8 cellular contexts compared by ENCODE assay signal in the genomic region with DNA sequence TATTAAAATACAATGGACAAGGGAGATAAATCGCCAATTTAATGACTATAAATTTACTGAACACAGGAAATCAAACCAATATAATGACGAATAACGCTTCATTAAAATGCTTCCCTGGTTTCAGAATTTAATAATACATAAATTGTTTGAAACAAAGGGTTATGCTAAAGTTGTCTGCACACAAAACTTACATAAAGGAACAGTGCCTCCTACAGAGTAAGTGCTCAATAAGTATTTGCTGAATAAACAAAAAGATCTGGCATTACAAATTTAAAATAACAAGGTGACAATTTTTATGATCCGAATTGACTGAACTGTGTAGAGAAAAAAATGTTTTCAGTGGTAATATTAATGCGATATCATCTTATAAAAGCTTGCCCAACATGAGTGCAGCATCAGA.
A peak's percentile ranks its signal among the peaks of the same experiment; 100 is the strongest.
DNase-seq lines count a peak whose midpoint lies in the region; ATAC-seq, FAIRE-seq and TF ChIP-seq lines count a peak whose summit lies in the region.

No MANE protein-coding gene starts in this region.

- no TSS peak for BruUV-seq in endothelial cell of umbilical vein (replicated peaks; lab: Mats Ljungman, UMichigan)

- intact Hi-C loops in endothelial cell of umbilical vein (cut with micrococcal nuclease) = no loop called here

- peak overlapping the region; percentile 97 to 98 for H3K27ac ChIP-seq in SK-N-SH (ENCODE audit: low read depth in 2 of 2, low read length in 1 of 2)
- H3K27ac ChIP-seq in Peyer's patch = peak overlapping the region; percentile 95 to 98 (median 96)
- peak overlapping the region; percentile 54 for H3K27ac ChIP-seq in endothelial cell of umbilical vein (ENCODE audit: insufficient read depth, low read depth, low read length)
- no peak overlapping the region for H3K27ac ChIP-seq in caudate nucleus (ENCODE audit: low read depth, low read length)

- H3K9me1 ChIP-seq in endothelial cell of umbilical vein (replicated peaks; ENCODE audit: control insufficient read depth, extremely low read depth, insufficient read depth, low read length) = no peaks in the 10 kb centered on the region

- POLR2A ChIA-PET in SK-N-SH (lab: Yijun Ruan, JAX) (no interaction called here), endothelial cell of umbilical vein (lab: Charles Lee) (interaction anchor here (1.1 kb wide), 1 partner anchor 92 kb away, joined by 3 read pairs; a partner anchor contains a TSS)

- H3K4me1 ChIP-seq in SK-N-SH (ENCODE audit: control insufficient read depth in 1 of 2, insufficient read depth in 2 of 2, low read depth in 1 of 2, low read length in 1 of 2) (peaks cover 9 to 10% of the 10 kb centered on the region in 2 experiments; a peak in 2 of 4 replicates), Peyer's patch (peaks cover 0 to 13% (median 5%) of the 10 kb centered on the region in 4 donors), endothelial cell of umbilical vein (ENCODE audit: control insufficient read depth, extremely low read depth, insufficient read depth, low read length) (peaks cover 19% of the 10 kb centered on the region)

- peaks cover 25% of the 10 kb centered on the region for H3F3A ChIP-seq in SK-N-SH (replicated peaks; ENCODE audit: insufficient read depth)

- DNase-seq in SK-N-SH (no peak), Peyer's patch (no peak), endothelial cell of umbilical vein (ENCODE audit: low read depth, low spot score) (peak; percentile 52), progenitor cell of endocrine pancreas (ENCODE audit: low spot score, unreplicated experiment) (no peak), caudate nucleus (lab: John Stamatoyannopoulos, UW) (no peak), SHP77 treated with DMSO at 0.1 percent for 48 hours (lab: John Stamatoyannopoulos, UW) (no peak)
- DNase-seq in activated CD4-positive, CD25-positive, alpha-beta regulatory T cell treated with anti-CD3 and anti-CD28 coated beads, Interleukin-2, amount 50 U/mL, for 72 hours = no peak

- H4K20me1 ChIP-seq in SK-N-SH (ENCODE audit: insufficient read depth) = peaks cover 24% of the 10 kb centered on the region
- H4K20me1 ChIP-seq in endothelial cell of umbilical vein (replicated peaks; ENCODE audit: control insufficient read depth, extremely low read depth, insufficient read depth, low read length) = no peaks in the 10 kb centered on the region

- H3K27me3 ChIP-seq in SK-N-SH (ENCODE audit: insufficient read depth) (no peaks in the 10 kb centered on the region), Peyer's patch (no peaks in the 10 kb centered on the region), endothelial cell of umbilical vein (ENCODE audit: control insufficient read depth in 2 of 2, insufficient read depth in 2 of 2, low read length in 2 of 2) (no peaks in the 10 kb centered on the region)

- H3K4me3 ChIP-seq in SK-N-SH (ENCODE audit: low read depth in 2 of 2, low read length in 1 of 2) (peak overlapping the region; percentile 68 to 84), Peyer's patch (peak overlapping the region in 2 of 4 donors; percentile 82 to 87), endothelial cell of umbilical vein (replicated peaks in 1 of 3; ENCODE audit: insufficient read depth in 1 of 3, low read depth in 1 of 3, low read length in 3 of 3) (peak overlapping the region; percentile 65 to 100 (median 92))

- no peaks in the 10 kb centered on the region for H3K27me3 Mint-ChIP-seq in progenitor cell of endocrine pancreas

- H3K9ac ChIP-seq in SK-N-SH = peak overlapping the region; percentile 94; the same call in 1 of the 2 replicates
- peak overlapping the region; percentile 67 for H3K9ac ChIP-seq in endothelial cell of umbilical vein (replicated peaks; ENCODE audit: extremely low read depth, insufficient read depth, low read length)

- H2AFZ ChIP-seq in SK-N-SH (ENCODE audit: low read depth) = peak overlapping the region; percentile 92
- H2AFZ ChIP-seq in endothelial cell of umbilical vein (ENCODE audit: low read depth, low read length) = no peak overlapping the region

- ATAC-seq in SK-N-SH treated with all-trans-retinoic acid at 6 μM for 48 hours = no peak

- H3K4me3 Mint-ChIP-seq in progenitor cell of endocrine pancreas (ENCODE audit: low read depth) = peak overlapping the region; percentile 97

- peak overlapping the region; percentile 97 for H3K4me2 ChIP-seq in SK-N-SH
- peak overlapping the region; percentile 100 for H3K4me2 ChIP-seq in endothelial cell of umbilical vein (ENCODE audit: insufficient read depth, low read length)

- CTCF ChIA-PET in SK-N-SH (lab: Yijun Ruan, JAX) = interaction anchor here (0.7 to 10.5 kb wide), 7 partner anchors 10 to 211 kb away, joined by 3 to 74 read pairs (median 4); no protein-coding TSS in a partner anchor
- CTCF ChIA-PET in endothelial cell of umbilical vein (lab: Charles Lee) = interaction anchor here (1.1 to 5.7 kb wide), 5 partner anchors 9 to 211 kb away, joined by 3 to 66 read pairs (median 4); no protein-coding TSS in a partner anchor

- peaks cover 23% of the 10 kb centered on the region for H3K4me1 Mint-ChIP-seq in progenitor cell of endocrine pancreas (ENCODE audit: low read depth)

- TF ChIP-seq EP300 in SK-N-SH (IDR thresholded peaks at IDR 0.05; ENCODE audit: borderline replicate concordance in 1 of 2, low read depth in 1 of 2, low read length in 1 of 2) = no peak

- H3K9me3 Mint-ChIP-seq in progenitor cell of endocrine pancreas (ENCODE audit: low read depth) = no peaks in the 10 kb centered on the region

- H3K9me2 ChIP-seq in SK-N-SH = no peaks in the 10 kb centered on the region

- peak overlapping the region; percentile 97 for H3K27ac Mint-ChIP-seq in progenitor cell of endocrine pancreas

- H3K79me2 ChIP-seq in SK-N-SH (ENCODE audit: insufficient read depth) = peaks cover 36% of the 10 kb centered on the region
- H3K79me2 ChIP-seq in endothelial cell of umbilical vein (ENCODE audit: control insufficient read depth, insufficient read depth, low read length) = peaks cover 33% of the 10 kb centered on the region

- no peak for FAIRE-seq in endothelial cell of umbilical vein (lab: Jason Lieb, UNC)

- H3K36me3 ChIP-seq in SK-N-SH (replicated peaks in 1 of 2; ENCODE audit: control insufficient read depth in 1 of 2, insufficient read depth in 2 of 2, low read length in 1 of 2) (peaks cover 3 to 11% of the 10 kb centered on the region in 2 experiments), Peyer's patch (no peaks in the 10 kb centered on the region), endothelial cell of umbilical vein (ENCODE audit: control insufficient read depth in 2 of 2, extremely low read depth in 1 of 2, insufficient read depth in 2 of 2, low read length in 2 of 2) (no peaks in the 10 kb centered on the region)

- dilution Hi-C loops in endothelial cell of umbilical vein (cut with MboI; ENCODE audit: extremely low pct_ligation_motif_present, low sequenced_read_pairs) = no loop called here

- TF ChIP-seq CTCF in SK-N-SH (IDR thresholded peaks at IDR 0.05) = peak; percentile 55
- TF ChIP-seq CTCF in Peyer's patch (IDR thresholded peaks at IDR 0.05) = peak in 4 of 6 experiments; percentile 2 to 37 (median 26)
- TF ChIP-seq CTCF in endothelial cell of umbilical vein (IDR thresholded peaks at IDR 0.05; ENCODE audit: extremely low read depth in 1 of 2, insufficient read depth in 1 of 2, low read depth in 1 of 2, low read length in 2 of 2) = peak; percentile 8 to 18
- peak; percentile 12 for TF ChIP-seq CTCF in progenitor cell of endocrine pancreas (IDR thresholded peaks at IDR 0.05; ENCODE audit: unreplicated experiment)

- WGBS in SK-N-SH (ENCODE audit: low lambda C conversion rate) = 44% methylated on average over 5 of the region's 5 CpGs

- TF ChIP-seq POLR2A in Peyer's patch (IDR thresholded peaks at IDR 0.05) (no peak), endothelial cell of umbilical vein (IDR thresholded peaks at IDR 0.05; ENCODE audit: low read depth, low read length) (no peak)

- peak; percentile 36 for TF ChIP-seq RAD21 in SK-N-SH (IDR thresholded peaks at IDR 0.05; ENCODE audit: low read length)

- H3K9me3 ChIP-seq in SK-N-SH = no peaks in the 10 kb centered on the region
- H3K9me3 ChIP-seq in Peyer's patch = no peaks in the 10 kb centered on the region
- no peaks in the 10 kb centered on the region for H3K9me3 ChIP-seq in endothelial cell of umbilical vein (replicated peaks; ENCODE audit: control insufficient read depth, insufficient read depth, low read length)

- no peaks in the 10 kb centered on the region for H3K36me3 Mint-ChIP-seq in progenitor cell of endocrine pancreas (ENCODE audit: insufficient read depth)

TF ChIP-seq in SK-N-SH, 30 proteins besides CTCF, POLR2A, EP300 and RAD21 (continues in another document):
- TF ChIP-seq JUND (IDR thresholded peaks at IDR 0.05) (no peak), FOXM1 (IDR thresholded peaks at IDR 0.05; ENCODE audit: low read depth) (no peak), POLR2AphosphoS5 (IDR thresholded peaks at IDR 0.05; ENCODE audit: low read depth, low read length) (no peak), MXI1 (IDR thresholded peaks at IDR 0.05; ENCODE audit: low read depth, low read length) (no peak)

TF ChIP-seq in SK-N-SH treated with all-trans-retinoic acid at 6 μM for 48 hours, 23 proteins besides CTCF, POLR2A, EP300 and RAD21 (continues in another document):
- TF ChIP-seq ZNF565 (CRISPR knock-in tag; conservative IDR thresholded peaks at IDR 0.05; ENCODE audit: low read depth) = no peak

TF ChIP-seq in endothelial cell of umbilical vein, 7 proteins besides CTCF, POLR2A, EP300 and RAD21:
- TF ChIP-seq GATA2 (IDR thresholded peaks at IDR 0.05; ENCODE audit: insufficient read depth, insufficient read length, low read depth, low read length) (no peak), MYC (IDR thresholded peaks at IDR 0.05; ENCODE audit: low read depth, low read length) (no peak), JUN (IDR thresholded peaks at IDR 0.05; ENCODE audit: borderline replicate concordance, insufficient read depth, insufficient read length, low read depth) (no peak), POLR2AphosphoS5 (IDR thresholded peaks at IDR 0.05; ENCODE audit: insufficient read depth, low read depth, low read length) (no peak), EZH2 (IDR thresholded peaks at IDR 0.05; ENCODE audit: borderline replicate concordance, low read depth, low read length, severe bottlenecking) (no peak), FOS (IDR thresholded peaks at IDR 0.05; ENCODE audit: borderline replicate concordance, insufficient read depth, low read length) (no peak)
- TF ChIP-seq, protein P1, sequence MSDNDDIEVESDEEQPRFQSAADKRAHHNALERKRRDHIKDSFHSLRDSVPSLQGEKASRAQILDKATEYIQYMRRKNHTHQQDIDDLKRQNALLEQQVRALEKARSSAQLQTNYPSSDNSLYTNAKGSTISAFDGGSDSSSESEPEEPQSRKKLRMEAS (IDR thresholded peaks at IDR 0.05; ENCODE audit: insufficient read depth, insufficient read length) = no peak
